18 cellular contexts compared by ENCODE assay signal in genomic region chr16:56708821-56709685, GRCh38. TPM values are rescaled to one million over a fixed set of nuclear protein-coding genes. Genes with fewer than 3 reads are reported as not detected.
A peak's percentile ranks its signal among the peaks of the same experiment; 100 is the strongest.
DNase-seq lines count a peak whose midpoint lies in the region; ATAC-seq and TF ChIP-seq lines count a peak whose summit lies in the region.
"Had no signal": no experiment of that assay in that cellular context is flagged by ENCODE, and none has a peak within 500 bp of the region (broad histone marks: within the 10 kb centered on the region; RNA-seq: fewer than 3 reads in every experiment).

No MANE protein-coding gene starts in this region.

- BruUV-seq in mammary epithelial cell (replicated peaks; lab: Mats Ljungman, UMichigan): no TSS peak

- dilution Hi-C loops in mammary epithelial cell (cut with HindIII; ENCODE audit: low sequenced_read_pairs): loop anchor here (5.0 kb wide), 1 partner anchor 132 kb away; no protein-coding TSS in a partner anchor

- no peak for TF ChIP-seq CTCF in mammary epithelial cell (conservative IDR thresholded peaks at IDR 0.05 in 1 of 2, IDR thresholded peaks at IDR 0.05 in 1 of 2; ENCODE audit: extremely low read depth in 1 of 2, insufficient read depth in 1 of 2, low read depth in 1 of 2, low read length in 2 of 2)

- peak; percentile 61 to 64 (median 62) for ATAC-seq in T-cell (replicated peaks in 1 of 4)
- peak; percentile 69 for ATAC-seq in stimulated activated naive CD8-positive, alpha-beta T cell treated with anti-CD3 and anti-CD28 coated beads, Interleukin-15, amount 100 ng/mL, for 72 hours
- ATAC-seq in HG03378 (IDR thresholded peaks at IDR 0.05; ENCODE audit: unreplicated experiment): no peak
- ATAC-seq: HCT116 had no signal

- no peak overlapping the region for H3K4me2 ChIP-seq in mammary epithelial cell (ENCODE audit: insufficient read depth, low read depth, low read length)

- peaks cover 3% of the 10 kb centered on the region for H3K4me1 ChIP-seq in mammary epithelial cell (ENCODE audit: insufficient read depth, low read length)

- peak overlapping the region; percentile 70 for H3K4me3 Mint-ChIP-seq in activated naive CD4-positive, alpha-beta T cell treated with anti-CD3 and anti-CD28 coated beads, Interleukin-2, amount 50 U/mL, for 24 hours
- peak overlapping the region; percentile 76 to 95 (median 80) for H3K4me3 Mint-ChIP-seq in T-cell
- H3K4me3 Mint-ChIP-seq in stimulated activated naive CD8-positive, alpha-beta T cell treated with anti-CD3 and anti-CD28 coated beads, Interleukin-15, amount 100 ng/mL, for 72 hours: peak overlapping the region; percentile 80 to 87

- no peak overlapping the region for H3K4me3 ChIP-seq in mammary epithelial cell (replicated peaks in 1 of 3; ENCODE audit: insufficient read depth in 1 of 3, low read depth in 2 of 3, low read length in 3 of 3)
- H3K4me3 ChIP-seq: thoracic aorta had no signal

- H3K4me1 Mint-ChIP-seq in activated naive CD4-positive, alpha-beta T cell treated with anti-CD3 and anti-CD28 coated beads, Interleukin-2, amount 50 U/mL, for 24 hours: peaks cover 39% of the 10 kb centered on the region
- peaks cover 36 to 48% (median 43%) of the 10 kb centered on the region in 3 donors for H3K4me1 Mint-ChIP-seq in T-cell
- H3K4me1 Mint-ChIP-seq in stimulated activated naive CD8-positive, alpha-beta T cell treated with anti-CD3 and anti-CD28 coated beads, Interleukin-15, amount 100 ng/mL, for 72 hours: peaks cover 59% of the 10 kb centered on the region

- DNase-seq in activated naive CD4-positive, alpha-beta T cell treated with Interleukin-2 at 50 U/mL for 16 hours: no peak
- DNase-seq in T-cell (peak in 18 of 34 experiments; percentile 6 to 46 (median 16)), dermis microvascular lymphatic vessel endothelial cell (ENCODE audit: low read depth in 2 of 2) (peak; percentile 61 to 64), mammary epithelial cell (no peak)
- DNase-seq in stimulated activated naive CD8-positive, alpha-beta T cell treated with anti-CD3 and anti-CD28 coated beads, Interleukin-15, amount 100 ng/mL, for 72 hours: peak; percentile 21 to 34
- DNase-seq in effector CD4-positive, alpha-beta T cell: no peak
- DNase-seq: AML-193, Kasumi-1, NCI-H1694, NCI-H526, SIG-M5 had no signal

- 71% methylated on average over 11 of the region's 11 CpGs for whole genome bisulfite sequencing in mammary epithelial cell (ENCODE audit: low coverage, missing lambda C conversion rate)

- H3K9ac ChIP-seq in mammary epithelial cell (ENCODE audit: insufficient read depth, low read length): no peak overlapping the region

- H4K20me1 ChIP-seq in mammary epithelial cell (ENCODE audit: insufficient read depth, low read length): no peaks in the 10 kb centered on the region

- H3K27ac Mint-ChIP-seq in activated naive CD4-positive, alpha-beta T cell treated with anti-CD3 and anti-CD28 coated beads, Interleukin-2, amount 50 U/mL, for 24 hours: peak overlapping the region; percentile 53
- peak overlapping the region; percentile 94 to 97 for H3K27ac Mint-ChIP-seq in T-cell
- peak overlapping the region; percentile 97 to 99 for H3K27ac Mint-ChIP-seq in stimulated activated naive CD8-positive, alpha-beta T cell treated with anti-CD3 and anti-CD28 coated beads, Interleukin-15, amount 100 ng/mL, for 72 hours

- intact Hi-C loops in mammary epithelial cell (cut with micrococcal nuclease): no loop called here

- POLR2A ChIA-PET in T-cell (lab: Charles Lee): interaction anchor here (0.6 to 0.7 kb wide), 2 partner anchors 70 to 313 kb away, joined by 3 read pairs; no protein-coding TSS in a partner anchor

- no peaks in the 10 kb centered on the region for H3K9me3 ChIP-seq in mammary epithelial cell (replicated peaks; ENCODE audit: insufficient read depth, low read length)
- H3K9me3 ChIP-seq: thoracic aorta had no signal

- no peaks in the 10 kb centered on the region for H3K36me3 Mint-ChIP-seq in activated naive CD4-positive, alpha-beta T cell treated with anti-CD3 and anti-CD28 coated beads, Interleukin-2, amount 50 U/mL, for 24 hours
- H3K36me3 Mint-ChIP-seq in T-cell: no peaks in the 10 kb centered on the region

- H3K36me3 ChIP-seq in mammary epithelial cell (ENCODE audit: insufficient read depth, low read length): no peaks in the 10 kb centered on the region
- H3K36me3 ChIP-seq: thoracic aorta had no signal

- no peaks in the 10 kb centered on the region for H3K9me3 Mint-ChIP-seq in activated naive CD4-positive, alpha-beta T cell treated with anti-CD3 and anti-CD28 coated beads, Interleukin-2, amount 50 U/mL, for 24 hours
- H3K9me3 Mint-ChIP-seq in T-cell: no peaks in the 10 kb centered on the region
- H3K9me3 Mint-ChIP-seq in stimulated activated naive CD8-positive, alpha-beta T cell treated with anti-CD3 and anti-CD28 coated beads, Interleukin-15, amount 100 ng/mL, for 72 hours: no peaks in the 10 kb centered on the region

- H2AFZ ChIP-seq in mammary epithelial cell (ENCODE audit: low read depth, low read length): no peak overlapping the region

- CTCF ChIA-PET in T-cell (lab: Charles Lee): interaction anchor here (0.6 to 1.4 kb wide), 5 partner anchors 8 to 213 kb away, joined by 3 to 6 read pairs (median 3); no protein-coding TSS in a partner anchor
- CTCF ChIA-PET in mammary epithelial cell (lab: Charles Lee; ENCODE audit: low non-redundant PET): interaction anchor here (0.6 kb wide), 1 partner anchor 75 kb away, joined by 15 read pairs; no protein-coding TSS in a partner anchor

- no peaks in the 10 kb centered on the region for H3K79me2 ChIP-seq in mammary epithelial cell (ENCODE audit: insufficient read depth, low read length)

- H3K27ac ChIP-seq in mammary epithelial cell (ENCODE audit: insufficient read depth, low read depth, low read length): no peak overlapping the region
- H3K27ac ChIP-seq: HL-60, thoracic aorta had no signal

- no peaks in the 10 kb centered on the region for H3K27me3 Mint-ChIP-seq in activated naive CD4-positive, alpha-beta T cell treated with anti-CD3 and anti-CD28 coated beads, Interleukin-2, amount 50 U/mL, for 24 hours
- H3K27me3 Mint-ChIP-seq in T-cell: no peaks in the 10 kb centered on the region
- H3K27me3 Mint-ChIP-seq in stimulated activated naive CD8-positive, alpha-beta T cell treated with anti-CD3 and anti-CD28 coated beads, Interleukin-15, amount 100 ng/mL, for 72 hours: no peaks in the 10 kb centered on the region

- H3K27me3 ChIP-seq in mammary epithelial cell (ENCODE audit: insufficient read depth, low read length): no peaks in the 10 kb centered on the region

- in situ Hi-C loops in mammary epithelial cell (cut with MboI; ENCODE audit: low sequenced_read_pairs in 2 of 2): loop anchor here in 1 of 2 donors (10.0 kb wide), 1 partner anchor 134 kb away; no protein-coding TSS in a partner anchor

RNA-seq across cellular contexts. Expression of gene NUP93, which starts 20.9 kb away (rescaled TPM):
- total RNA-seq in T-cell: 10 to 100 TPM; 52.6 to 72.4 (median 60.5) TPM
- total RNA-seq in dermis microvascular lymphatic vessel endothelial cell: 60.7 and 85.4 TPM in 2 replicates
- total RNA-seq in mammary epithelial cell: 100 to 1,000 TPM in 1 of 2 donors, 10 to 100 TPM in 1; 49.3 to 100 TPM
- 87.8 TPM for polyA plus RNA-seq in mammary epithelial cell
- 178 TPM for polyA minus RNA-seq in mammary epithelial cell

RNA-seq across cellular contexts. Expression of gene MT1X, which starts 26.8 kb away (rescaled TPM):
- total RNA-seq in T-cell (10 to 100 TPM; 18.7 to 30.8 (median 28.8) TPM), dermis microvascular lymphatic vessel endothelial cell (7.0 and 15.0 TPM in 2 replicates), mammary epithelial cell (100 to 1,000 TPM in 1 of 2 donors, 10 to 100 TPM in 1; 85.4 to 591 TPM)
- polyA plus RNA-seq in mammary epithelial cell: 1,069 TPM
- 517 TPM for polyA minus RNA-seq in mammary epithelial cell

RNA-seq across cellular contexts. Expression of gene MT1H, which starts 39.4 kb away (rescaled TPM):
- total RNA-seq in T-cell (1 to 10 TPM in 1 of 5 donors, not detected in 4; 1.4 TPM), dermis microvascular lymphatic vessel endothelial cell (not detected in 2 replicates), mammary epithelial cell (not detected)
- not detected for polyA plus RNA-seq in mammary epithelial cell
- polyA minus RNA-seq in mammary epithelial cell: not detected
- total RNA-seq: astrocyte, myocyte, thoracic aorta had no signal

RNA-seq across cellular contexts. Expression of gene MT1G, which starts 41.2 kb away (rescaled TPM):
- total RNA-seq in T-cell: 1 to 10 TPM in 3 of 5 donors, not detected in 2; 2.0 to 4.1 (median 4.0) TPM
- not detected in 2 replicates for total RNA-seq in dermis microvascular lymphatic vessel endothelial cell
- total RNA-seq in mammary epithelial cell: 1 to 10 TPM in 1 of 2 donors, under 1 TPM in 1; 0.92 to 2.3 TPM
- polyA plus RNA-seq in mammary epithelial cell: 3.9 TPM
- not detected for polyA minus RNA-seq in mammary epithelial cell
- total RNA-seq: astrocyte, myocyte had no signal

RNA-seq across cellular contexts. Expression of gene MT1F, which starts 51.3 kb away (rescaled TPM):
- total RNA-seq in T-cell (10 to 100 TPM in 2 of 5 donors, 1 to 10 TPM in 3; 5.3 to 14.3 (median 9.3) TPM), dermis microvascular lymphatic vessel endothelial cell (0.51 and 0.64 TPM in 2 replicates), mammary epithelial cell (1 to 10 TPM; 4.2 to 8.6 TPM)
- 7.1 TPM for polyA plus RNA-seq in mammary epithelial cell
- polyA minus RNA-seq in mammary epithelial cell: not detected
- total RNA-seq: astrocyte, myocyte had no signal

Comparison
In these comparisons a context has a peak if more than half of its experiments do, and no peak if none do; other contexts are left out.
1. DNase-seq: peak in T-cell (18 of 34), dermis microvascular lymphatic vessel endothelial cell (2 of 2) and stimulated activated naive CD8-positive, alpha-beta T cell treated with anti-CD3 and anti-CD28 coated beads, Interleukin-15, amount 100 ng/mL, for 72 hours (2 of 2); none in activated naive CD4-positive, alpha-beta T cell treated with Interleukin-2 at 50 U/mL for 16 hours (single experiment), mammary epithelial cell (single experiment) and effector CD4-positive, alpha-beta T cell (single experiment).
2. Peak in every context shown above with its lines, with median percentiles within 50 percentile points of each other: H3K27ac Mint-ChIP-seq and H3K4me3 Mint-ChIP-seq.